Comparison of ENCODE assay signal across 19 cellular contexts in the genomic region with DNA sequence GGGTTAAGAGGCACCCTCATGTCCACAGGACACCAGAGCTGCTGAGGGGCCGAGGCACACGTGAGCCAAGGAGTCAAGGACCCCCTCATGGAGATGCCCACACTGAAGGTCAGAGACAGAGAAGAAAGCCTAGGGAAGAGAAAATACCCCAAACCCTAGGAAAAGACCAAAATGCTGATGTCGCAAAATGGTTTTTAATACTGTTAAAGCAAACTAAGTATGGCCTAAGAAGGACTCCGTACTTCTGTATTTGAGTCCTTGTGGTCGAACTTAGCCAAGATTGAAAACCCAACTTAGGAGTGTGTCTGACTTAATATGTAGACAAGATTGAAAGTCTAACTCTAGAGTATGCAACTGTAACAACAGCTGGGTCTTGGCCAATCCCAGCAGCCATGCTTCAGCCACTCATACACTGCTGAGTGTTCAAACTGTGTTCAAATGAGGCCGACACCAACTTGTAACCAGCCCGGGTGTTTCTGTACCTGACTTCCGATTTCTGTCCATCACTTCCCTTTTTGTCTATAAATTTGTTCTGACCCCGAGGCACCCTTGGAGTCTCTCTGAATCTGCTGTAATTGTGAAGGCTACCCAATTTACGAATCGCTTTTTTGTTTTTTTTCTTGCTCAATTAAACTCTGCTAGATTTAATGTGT.
"Had no signal": no experiment of that assay in that cellular context is flagged by ENCODE, and none has a peak within 500 bp of the region (broad histone marks: within the 10 kb centered on the region; RNA-seq: fewer than 3 reads in every experiment).

No MANE protein-coding gene starts in this region.

- H3K27ac ChIP-seq: coronary artery, esophagus squamous epithelium, hepatocyte had no signal

- H3K36me3 ChIP-seq: esophagus squamous epithelium had no signal

- DNase-seq: activated B cell treated with CpG ODN at 0.5 μM for 24 hours; activated CD4-positive, alpha-beta T cell treated with anti-CD3 and anti-CD28 coated beads, Interleukin-2, amount 10 ng/mL, durations not matched to agents 24 days and 14 days; activated CD8-positive, alpha-beta memory T cell treated with anti-CD3 and anti-CD28 coated beads, Interleukin-2, amount 50 U/mL, for 4 hours; activated CD8-positive, alpha-beta T cell treated with anti-CD3 and anti-CD28 coated beads, Interleukin-2, amount 10 ng/mL, durations not matched to agents 7 days and 5 days; activated gamma-delta T cell treated with Interleukin-2 at 50 U/mL for 16 hours; activated T-cell treated with anti-CD3 and anti-CD28 coated beads, Interleukin-2, amount 50 U/mL, for 72 hours; amygdala; central memory CD4-positive, alpha-beta T cell; effector CD4-positive, alpha-beta T cell; esophagus squamous epithelium; mammary epithelial cell; mucosa of descending colon; naive thymus-derived CD8-positive, alpha-beta T cell; retina; stimulated activated CD4-positive, alpha-beta T cell treated with anti-CD3 and anti-CD28 coated beads, Interleukin-15, amount 100 ng/mL, for 24 hours; stimulated activated CD4-positive, alpha-beta T cell treated with anti-CD3 and anti-CD28 coated beads, Interleukin-4, amount 100 ng/mL, for 1 hour; stimulated activated naive CD4-positive, alpha-beta T cell had no signal

- H3K27me3 ChIP-seq: esophagus squamous epithelium, hepatocyte had no signal

- H3K4me3 ChIP-seq: coronary artery, esophagus squamous epithelium, hepatocyte, mucosa of descending colon had no signal
